15 cellular contexts compared by ENCODE assay signal in genomic region chr7:11346312-11346711, GRCh38.
A peak's percentile ranks its signal among the peaks of the same experiment; 100 is the strongest.
DNase-seq lines count a peak whose midpoint lies in the region; ATAC-seq and TF ChIP-seq lines count a peak whose summit lies in the region.
"Had no signal": no experiment of that assay in that cellular context is flagged by ENCODE, and none has a peak within 500 bp of the region (broad histone marks: within the 10 kb centered on the region; RNA-seq: fewer than 3 reads in every experiment).

No MANE protein-coding gene starts in this region.

- peaks cover 4% of the 10 kb centered on the region for H3K27me3 Mint-ChIP-seq in osteocyte (ENCODE audit: unreplicated experiment)
- H3K27me3 Mint-ChIP-seq in activated T-cell treated with anti-CD3 and anti-CD28 coated beads, Interleukin-2, amount 50 U/mL, for 24 hours: peaks cover 28% of the 10 kb centered on the region

- H3K4me3 Mint-ChIP-seq in osteocyte (ENCODE audit: unreplicated experiment): no peak overlapping the region
- H3K4me3 Mint-ChIP-seq in activated T-cell treated with anti-CD3 and anti-CD28 coated beads, Interleukin-2, amount 50 U/mL, for 24 hours: no peak overlapping the region
- H3K4me3 Mint-ChIP-seq: CD4-positive, CD25-positive, alpha-beta regulatory T cell had no signal

- intact Hi-C loops in left ventricle myocardium inferior (cut with micrococcal nuclease): loop anchor here (10.0 kb wide), 1 partner anchor 412 kb away; no protein-coding TSS in a partner anchor

- no peak for ATAC-seq in GM18517 (IDR thresholded peaks at IDR 0.05; ENCODE audit: unreplicated experiment)

- H3K27ac ChIP-seq in left ventricle myocardium inferior (replicated peaks): no peak overlapping the region
- H3K27ac ChIP-seq: 22Rv1; BLaER1 treated with 17β-estradiol and CSF1 and Interleukin-3, amounts not matched to agents 10 nM and 100 nM; GM23248; HL-60 had no signal

- peak overlapping the region; percentile 83 for H3K27ac Mint-ChIP-seq in osteocyte (ENCODE audit: unreplicated experiment)
- H3K27ac Mint-ChIP-seq in activated T-cell treated with anti-CD3 and anti-CD28 coated beads, Interleukin-2, amount 50 U/mL, for 24 hours: no peak overlapping the region
- H3K27ac Mint-ChIP-seq: CD4-positive, CD25-positive, alpha-beta regulatory T cell had no signal

- H3K4me3 ChIP-seq in left ventricle myocardium inferior: no peak overlapping the region
- H3K4me3 ChIP-seq: BLaER1 treated with 17β-estradiol and CSF1 and Interleukin-3, amounts not matched to agents 10 nM and 100 nM; GM23248 had no signal

- DNase-seq in NCI-H748 (lab: John Stamatoyannopoulos, UW; ENCODE audit: unreplicated experiment) (peak; percentile 14), NCI-H748 treated with DMSO at 0.1 percent for 48 hours (lab: John Stamatoyannopoulos, UW) (no peak), erythroblast (lab: John Stamatoyannopoulos, UW) (peak; percentile 66 to 90), osteocyte (ENCODE audit: extremely low spot score, unreplicated experiment) (no peak), left ventricle myocardium inferior (no peak), DMS114 treated with DMSO at 0.1 percent for 48 hours (lab: John Stamatoyannopoulos, UW; ENCODE audit: unreplicated experiment) (no peak)
- DNase-seq in activated T-cell treated with anti-CD3 and anti-CD28 coated beads, Interleukin-2, amount 50 U/mL, for 24 hours: no peak
- DNase-seq: AML-193; CD4-positive, CD25-positive, alpha-beta regulatory T cell; H7 had no signal

- peaks cover 38% of the 10 kb centered on the region for H3K4me1 Mint-ChIP-seq in osteocyte (ENCODE audit: unreplicated experiment)
- H3K4me1 Mint-ChIP-seq in activated T-cell treated with anti-CD3 and anti-CD28 coated beads, Interleukin-2, amount 50 U/mL, for 24 hours (ENCODE audit: low read depth): peaks cover 4% of the 10 kb centered on the region

- peaks cover 6% of the 10 kb centered on the region for H3K36me3 Mint-ChIP-seq in osteocyte (ENCODE audit: unreplicated experiment)
- no peaks in the 10 kb centered on the region for H3K36me3 Mint-ChIP-seq in activated T-cell treated with anti-CD3 and anti-CD28 coated beads, Interleukin-2, amount 50 U/mL, for 24 hours (ENCODE audit: low read depth)
- H3K36me3 Mint-ChIP-seq: CD4-positive, CD25-positive, alpha-beta regulatory T cell had no signal

- TF ChIP-seq CTCF in osteocyte (IDR thresholded peaks at IDR 0.05) (no peak), left ventricle myocardium inferior (IDR thresholded peaks at IDR 0.05; ENCODE audit: borderline replicate concordance) (no peak)

- TF ChIP-seq POLR2A in erythroblast (IDR thresholded peaks at IDR 0.05; ENCODE audit: low read length): no peak

- H3K4me1 ChIP-seq in left ventricle myocardium inferior: peaks cover 6% of the 10 kb centered on the region

- H3K9me3 ChIP-seq in left ventricle myocardium inferior (replicated peaks): peaks cover 14% of the 10 kb centered on the region

- no peaks in the 10 kb centered on the region for H3K36me3 ChIP-seq in left ventricle myocardium inferior
- H3K36me3 ChIP-seq: BLaER1 treated with 17β-estradiol and CSF1 and Interleukin-3, amounts not matched to agents 10 nM and 100 nM had no signal

- H3K27me3 ChIP-seq in left ventricle myocardium inferior (ENCODE audit: low read depth): peaks cover 5% of the 10 kb centered on the region
- H3K27me3 ChIP-seq: BLaER1 treated with 17β-estradiol and CSF1 and Interleukin-3, amounts not matched to agents 10 nM and 100 nM had no signal

- H3K9me3 Mint-ChIP-seq in osteocyte (ENCODE audit: unreplicated experiment): peaks cover 17% of the 10 kb centered on the region
- no peaks in the 10 kb centered on the region for H3K9me3 Mint-ChIP-seq in activated T-cell treated with anti-CD3 and anti-CD28 coated beads, Interleukin-2, amount 50 U/mL, for 24 hours
- H3K9me3 Mint-ChIP-seq: CD4-positive, CD25-positive, alpha-beta regulatory T cell had no signal

Comparison
In these comparisons a context has a peak if more than half of its experiments do, and no peak if none do; other contexts are left out.
1. DNase-seq: peak in NCI-H748 (single experiment) and erythroblast (2 of 2); none in NCI-H748 treated with DMSO at 0.1 percent for 48 hours (single experiment), osteocyte (single experiment), activated T-cell treated with anti-CD3 and anti-CD28 coated beads, Interleukin-2, amount 50 U/mL, for 24 hours (single experiment), left ventricle myocardium inferior (single experiment) and DMS114 treated with DMSO at 0.1 percent for 48 hours (single experiment).